In genomic region chr4:68304731-68305130, GRCh38 we compare ENCODE assay signal across 25 cellular contexts. TPM values are rescaled to one million over a fixed set of nuclear protein-coding genes. Genes with fewer than 3 reads are reported as not detected.
"Had no signal": no experiment of that assay in that cellular context is flagged by ENCODE, and none has a peak within 500 bp of the region (broad histone marks: within the 10 kb centered on the region; RNA-seq: fewer than 3 reads in every experiment).

No MANE protein-coding gene starts in this region.

- H3K9me3 Mint-ChIP-seq: activated CD8-positive, alpha-beta T cell treated with anti-CD3 and anti-CD28 coated beads for 36 hours; activated naive CD4-positive, alpha-beta T cell treated with anti-CD3 and anti-CD28 coated beads, Interleukin-2, amount 10 ng/mL, durations not matched to agents 7 days and 5 days; activated T-cell treated with anti-CD3 and anti-CD28 coated beads, Interleukin-2, amount 50 U/mL, for 72 hours; activated T-helper 2 cell treated with anti-CD3 and anti-CD28 coated beads, Interferon-gamma antibody, Interleukin-2, Interleukin-4, amounts not matched to agents 10 μg/mL and 5 μg/mL and 100 μg/mL, durations not matched to agents 14 hours and 24 hours and 36 hours had no signal

- H3K4me1 Mint-ChIP-seq: activated naive CD4-positive, alpha-beta T cell treated with anti-CD3 and anti-CD28 coated beads, Interleukin-2, amount 10 ng/mL, durations not matched to agents 7 days and 5 days had no signal

- FAIRE-seq: RCC 7860 had no signal

- H3K36me3 Mint-ChIP-seq: activated naive CD8-positive, alpha-beta T cell treated with anti-CD3 and anti-CD28 coated beads for 36 hours had no signal

- H3K36me3 ChIP-seq: breast epithelium, WERI-Rb-1 had no signal

- ATAC-seq: activated CD4-positive, CD25-positive, alpha-beta regulatory T cell treated with anti-CD3 and anti-CD28 coated beads, Interleukin-2, amount 50 U/mL, for 24 hours; activated CD8-positive, alpha-beta T cell treated with anti-CD3 and anti-CD28 coated beads for 36 hours; activated T-cell treated with anti-CD3 and anti-CD28 coated beads, Interleukin-2, amount 50 U/mL, for 72 hours had no signal

- H3K4me3 Mint-ChIP-seq: activated CD8-positive, alpha-beta T cell treated with anti-CD3 and anti-CD28 coated beads for 36 hours; activated naive CD4-positive, alpha-beta T cell treated with anti-CD3 and anti-CD28 coated beads, Interleukin-2, amount 10 ng/mL, durations not matched to agents 7 days and 5 days; activated naive CD8-positive, alpha-beta T cell treated with anti-CD3 and anti-CD28 coated beads for 36 hours; activated T-cell treated with anti-CD3 and anti-CD28 coated beads, Interleukin-2, amount 50 U/mL, for 72 hours had no signal

- H3K27ac Mint-ChIP-seq: activated CD8-positive, alpha-beta T cell treated with anti-CD3 and anti-CD28 coated beads for 36 hours; activated naive CD4-positive, alpha-beta T cell treated with anti-CD3 and anti-CD28 coated beads, Interleukin-2, amount 10 ng/mL, durations not matched to agents 7 days and 5 days; activated naive CD8-positive, alpha-beta T cell treated with anti-CD3 and anti-CD28 coated beads for 36 hours; activated T-cell treated with anti-CD3 and anti-CD28 coated beads, Interleukin-2, amount 50 U/mL, for 72 hours; activated T-helper 2 cell treated with anti-CD3 and anti-CD28 coated beads, Interferon-gamma antibody, Interleukin-2, Interleukin-4, amounts not matched to agents 10 μg/mL and 5 μg/mL and 100 μg/mL, durations not matched to agents 14 hours and 24 hours and 36 hours had no signal

- H3K27me3 ChIP-seq: breast epithelium had no signal

- H3K27me3 Mint-ChIP-seq: activated naive CD4-positive, alpha-beta T cell treated with anti-CD3 and anti-CD28 coated beads, Interleukin-2, amount 10 ng/mL, durations not matched to agents 7 days and 5 days had no signal

- DNase-seq: activated CD4-positive, alpha-beta T cell treated with anti-CD3 and anti-CD28 coated beads for 4 hours; activated CD8-positive, alpha-beta memory T cell treated with anti-CD3 and anti-CD28 coated beads, Interleukin-2, amount 50 U/mL, for 4 hours; activated CD8-positive, alpha-beta T cell treated with anti-CD3 and anti-CD28 coated beads for 36 hours; activated gamma-delta T cell treated with Interleukin-2 at 50 U/mL for 16 hours; activated naive CD4-positive, alpha-beta T cell treated with anti-CD3 and anti-CD28 coated beads, Interleukin-2, amount 10 ng/mL, durations not matched to agents 7 days and 5 days; activated naive CD8-positive, alpha-beta T cell treated with anti-CD3 and anti-CD28 coated beads for 36 hours; activated T-cell treated with anti-CD3 and anti-CD28 coated beads, Interleukin-2, amount 50 U/mL, for 72 hours; anterior cingulate cortex; central memory CD4-positive, alpha-beta T cell; Karpas-422; MM.1S; NCI-H1105; NCI-H1436; NCI-H1694 treated with DMSO at 0.1 percent for 48 hours; NCI-H2029 treated with DMSO at 0.1 percent for 48 hours; NCI-H510A treated with DMSO at 0.1 percent for 48 hours; SHP77 treated with DMSO at 0.1 percent for 48 hours; T-helper 1 cell; WERI-Rb-1 had no signal

- H3K4me3 ChIP-seq: breast epithelium had no signal

RNA-seq across cellular contexts. Expression of gene TMPRSS11B, which starts 59.2 kb away (rescaled TPM):
- total RNA-seq: activated CD8-positive, alpha-beta T cell treated with anti-CD3 and anti-CD28 coated beads for 36 hours; activated naive CD8-positive, alpha-beta T cell treated with anti-CD3 and anti-CD28 coated beads for 36 hours; activated T-cell treated with anti-CD3 and anti-CD28 coated beads, Interleukin-2, amount 50 U/mL, for 72 hours; activated T-helper 2 cell treated with anti-CD3 and anti-CD28 coated beads, Interferon-gamma antibody, Interleukin-2, Interleukin-4, amounts not matched to agents 10 μg/mL and 5 μg/mL and 100 μg/mL, durations not matched to agents 14 hours and 24 hours and 36 hours; breast epithelium; SK-MEL-5; T-helper 2 cell treated with Interferon-gamma antibody and Interleukin-4, amounts not matched to agents 100 ng/mL and 5 ng/mL, for 36 hours had no signal
